ENCODE assay signal across 15 cellular contexts in the genomic region with DNA sequence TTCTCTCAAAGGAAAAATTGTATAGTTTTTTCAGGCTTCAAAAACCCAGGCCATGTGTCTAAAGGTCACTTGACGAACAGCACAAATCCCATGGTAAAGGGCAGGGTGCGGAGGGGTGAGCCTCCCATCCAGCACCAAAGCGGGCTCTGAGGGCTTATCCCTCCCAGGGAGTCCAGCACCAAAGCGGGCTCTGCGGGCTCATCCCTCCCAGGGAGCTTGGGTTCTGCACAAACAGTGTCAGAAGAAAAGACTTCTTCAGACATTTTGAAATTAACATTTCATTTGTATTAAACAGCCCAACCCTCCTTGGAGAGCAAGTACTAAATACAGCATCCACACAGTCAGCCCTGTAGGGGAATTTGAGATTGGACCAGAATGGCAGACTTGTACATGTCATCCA. TPM values are rescaled to one million over a fixed set of nuclear protein-coding genes. Genes with fewer than 3 reads are reported as not detected.
"Had no signal": no experiment of that assay in that cellular context is flagged by ENCODE, and none has a peak within 500 bp of the region (broad histone marks: within the 10 kb centered on the region; RNA-seq: fewer than 3 reads in every experiment).

No MANE protein-coding gene starts in this region.

- H3K9me3 Mint-ChIP-seq: endodermal cell had no signal

- H3K4me3 ChIP-seq: cardiac muscle cell, dorsolateral prefrontal cortex, left lung had no signal

- H3K36me3 Mint-ChIP-seq: activated naive CD4-positive, alpha-beta T cell treated with anti-CD3 and anti-CD28 coated beads, Interleukin-2, amount 50 U/mL, for 72 hours had no signal

- ATAC-seq: activated CD4-positive, CD25-positive, alpha-beta regulatory T cell treated with anti-CD3 and anti-CD28 coated beads, Interleukin-2, amount 50 U/mL, for 24 hours; activated naive CD4-positive, alpha-beta T cell treated with anti-CD3 and anti-CD28 coated beads, Interleukin-2, amount 50 U/mL, for 72 hours; left lung had no signal

- H3K27ac ChIP-seq: cardiac muscle cell, dorsolateral prefrontal cortex, epithelial cell of prostate, left lung had no signal

- H3K36me3 ChIP-seq: cardiac muscle cell, left lung had no signal

- H3K9me3 ChIP-seq: left lung had no signal

- DNase-seq: activated CD8-positive, alpha-beta memory T cell treated with anti-CD3 and anti-CD28 coated beads for 24 hours; activated CD8-positive, alpha-beta memory T cell treated with anti-CD3 and anti-CD28 coated beads, Interleukin-2, amount 50 U/mL, for 48 hours; activated gamma-delta T cell treated with Interleukin-2 at 50 U/mL for 16 hours; amniotic stem cell; endodermal cell; foreskin fibroblast; left lung; stimulated activated naive CD4-positive, alpha-beta T cell had no signal

- H3K27ac Mint-ChIP-seq: endodermal cell had no signal

RNA-seq across cellular contexts. Expression of a gene that starts 57.4 kb away (rescaled TPM):
- total RNA-seq: activated naive CD4-positive, alpha-beta T cell treated with anti-CD3 and anti-CD28 coated beads, Interleukin-2, amount 50 U/mL, for 72 hours; cardiac muscle cell; glomerular endothelial cell; lung microvascular endothelial cell had no signal
- polyA plus RNA-seq: cardiac muscle cell had no signal
